22 cellular contexts compared by ENCODE assay signal in the genomic region with DNA sequence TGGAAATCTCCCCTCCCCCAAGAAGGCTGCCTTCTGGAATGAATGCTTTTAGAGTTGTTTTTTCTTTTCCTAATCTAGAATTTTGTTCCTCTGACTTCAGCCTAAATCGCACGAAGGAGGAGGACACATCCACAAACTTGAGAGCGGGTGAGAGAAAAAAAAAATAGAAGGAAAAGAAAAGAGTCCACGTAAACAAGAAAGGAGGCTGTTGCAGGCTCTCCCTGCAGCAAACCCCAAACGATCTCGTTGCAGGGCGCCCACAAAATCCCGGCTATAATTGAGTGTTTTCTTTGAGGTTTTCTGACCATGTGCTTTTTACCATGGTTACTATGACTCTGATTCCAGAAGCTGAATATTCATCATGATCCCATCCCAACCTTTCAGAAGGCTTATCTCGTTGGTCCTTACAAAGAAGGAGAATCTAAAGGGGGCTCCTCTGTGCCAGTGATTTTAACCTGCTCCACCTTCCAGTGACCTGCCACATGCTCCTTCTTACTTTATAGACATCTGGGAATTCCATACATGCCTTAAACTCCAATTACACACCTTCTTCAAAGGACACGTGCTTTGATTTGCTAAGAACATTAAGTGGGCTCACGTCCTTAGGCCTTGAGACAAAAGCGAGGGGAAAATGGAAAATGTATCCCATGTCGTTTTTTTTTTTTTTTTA. TPM values are rescaled to one million over a fixed set of nuclear protein-coding genes. Genes with fewer than 3 reads are reported as not detected.
DNase-seq lines count a peak whose midpoint lies in the region; ATAC-seq and TF ChIP-seq lines count a peak whose summit lies in the region.
"Had no signal": no experiment of that assay in that cellular context is flagged by ENCODE, and none has a peak within 500 bp of the region (broad histone marks: within the 10 kb centered on the region; RNA-seq: fewer than 3 reads in every experiment).

No MANE protein-coding gene starts in this region.

- peaks cover 0 to 48% (median 10%) of the 10 kb centered on the region in 3 donors for H3K4me1 ChIP-seq in gastroesophageal sphincter
- peaks cover 2 to 23% (median 14%) of the 10 kb centered on the region in 4 donors for H3K4me1 ChIP-seq in tibial artery
- H3K4me1 ChIP-seq: HAP-1 had no signal

- TF ChIP-seq EP300 in gastroesophageal sphincter (IDR thresholded peaks at IDR 0.05): no peak

- no peak overlapping the region for H3K4me3 Mint-ChIP-seq in activated T-cell treated with anti-CD3 and anti-CD28 coated beads, Interleukin-2, amount 50 U/mL, for 4 hours
- H3K4me3 Mint-ChIP-seq: activated naive CD8-positive, alpha-beta T cell treated with anti-CD3 and anti-CD28 coated beads, Interleukin-2, amount 10 ng/mL, durations not matched to agents 7 days and 5 days; activated T-cell treated with anti-CD3 and anti-CD28 coated beads, Interleukin-2, amount 50 U/mL, for 24 hours; natural killer cell had no signal

- no peak for TF ChIP-seq POLR2A in gastroesophageal sphincter (IDR thresholded peaks at IDR 0.05)

- H3K27me3 ChIP-seq in gastroesophageal sphincter: peaks cover 84% of the 10 kb centered on the region
- peaks cover 0 to 47% of the 10 kb centered on the region in 2 donors for H3K27me3 ChIP-seq in tibial artery

- DNase-seq in EL (peak; percentile 62), SK-N-MC (ENCODE audit: low read depth, low spot score) (no peak), retina (peak; percentile 69), LoVo (ENCODE audit: low spot score) (no peak), tibial artery (no peak)
- no peak for DNase-seq in activated T-cell treated with anti-CD3 and anti-CD28 coated beads, Interleukin-2, amount 50 U/mL, for 4 hours
- DNase-seq: activated T-cell treated with anti-CD3 and anti-CD28 coated beads, Interleukin-2, amount 50 U/mL, for 24 hours; cerebellar nuclear complex; natural killer cell; NCI-H2171 treated with DMSO at 0.1 percent for 48 hours; SHP77; stimulated activated CD4-positive, alpha-beta T cell treated with anti-CD3 and anti-CD28 coated beads, Interleukin-4, amount 100 ng/mL, for 24 hours; T1000; trophoblast cell had no signal

- no peaks in the 10 kb centered on the region for H3K9me3 ChIP-seq in SK-N-MC (ENCODE audit: low read depth, low read length)
- H3K9me3 ChIP-seq in gastroesophageal sphincter: no peaks in the 10 kb centered on the region
- no peaks in the 10 kb centered on the region for H3K9me3 ChIP-seq in tibial artery
- H3K9me3 ChIP-seq: HAP-1 had no signal

- intact Hi-C loops in tibial artery (cut with DNase I; ENCODE audit: low total_unique reads): no loop called here

- no peaks in the 10 kb centered on the region for H3K36me3 Mint-ChIP-seq in activated T-cell treated with anti-CD3 and anti-CD28 coated beads, Interleukin-2, amount 50 U/mL, for 4 hours (ENCODE audit: insufficient read depth)

- H3K36me3 ChIP-seq in SK-N-MC (ENCODE audit: insufficient read depth, low read length) (peaks cover 65% of the 10 kb centered on the region), gastroesophageal sphincter (no peaks in the 10 kb centered on the region), tibial artery (no peaks in the 10 kb centered on the region)
- H3K36me3 ChIP-seq: BLaER1, HAP-1 had no signal

- no peaks in the 10 kb centered on the region for H3K9me3 Mint-ChIP-seq in activated T-cell treated with anti-CD3 and anti-CD28 coated beads, Interleukin-2, amount 50 U/mL, for 4 hours

- ATAC-seq in gastroesophageal sphincter: no peak
- ATAC-seq in HG02981 (IDR thresholded peaks at IDR 0.05; ENCODE audit: unreplicated experiment): no peak
- no peak for ATAC-seq in activated T-cell treated with anti-CD3 and anti-CD28 coated beads, Interleukin-2, amount 50 U/mL, for 4 hours
- ATAC-seq: sciatic nerve had no signal

- H3K4me3 ChIP-seq in SK-N-MC: peak overlapping the region; percentile 93
- H3K4me3 ChIP-seq in gastroesophageal sphincter: peak overlapping the region in 1 of 2 donors; percentile 36
- no peak overlapping the region for H3K4me3 ChIP-seq in tibial artery
- H3K4me3 ChIP-seq: BLaER1, HAP-1 had no signal

- peaks cover 1% of the 10 kb centered on the region for H3K4me1 Mint-ChIP-seq in activated T-cell treated with anti-CD3 and anti-CD28 coated beads, Interleukin-2, amount 50 U/mL, for 4 hours (ENCODE audit: low read depth)

- H3K27ac ChIP-seq in SK-N-MC: peak overlapping the region; percentile 99
- H3K27ac ChIP-seq in gastroesophageal sphincter: peak overlapping the region in 3 of 4 donors; percentile 42 to 77 (median 43)
- H3K27ac ChIP-seq in tibial artery: peak overlapping the region in 1 of 2 donors; percentile 46
- H3K27ac ChIP-seq: BLaER1 had no signal

- TF ChIP-seq CTCF in gastroesophageal sphincter (IDR thresholded peaks at IDR 0.05) (no peak), tibial artery (IDR thresholded peaks at IDR 0.05) (no peak)

- WGBS in gastroesophageal sphincter (ENCODE audit: low coverage in 1 of 2), 2 donors: 53 to 80% methylated on average over 11 to 13 of the region's 13 CpGs

- peaks cover 82% of the 10 kb centered on the region for H3K27me3 Mint-ChIP-seq in activated T-cell treated with anti-CD3 and anti-CD28 coated beads, Interleukin-2, amount 50 U/mL, for 4 hours (ENCODE audit: low read depth)

- peak overlapping the region; percentile 99 for H3K9ac ChIP-seq in SK-N-MC (ENCODE audit: insufficient read length)
- H3K9ac ChIP-seq: BLaER1 had no signal

RNA-seq across cellular contexts. Expression of gene TWIST1, which starts 5.8 kb away (rescaled TPM):
- 10 to 100 TPM in 3 of 4 donors, 1 to 10 TPM in 1; 5.6 to 35.9 (median 21.5) TPM for total RNA-seq in gastroesophageal sphincter
- total RNA-seq in activated T-cell treated with anti-CD3 and anti-CD28 coated beads, Interleukin-2, amount 50 U/mL, for 4 hours: 1 to 10 TPM in 1 of 3 donors, under 1 TPM in 2; 0.15 to 2.4 (median 0.95) TPM
- total RNA-seq: activated naive CD8-positive, alpha-beta T cell treated with anti-CD3 and anti-CD28 coated beads, Interleukin-2, amount 10 ng/mL, durations not matched to agents 7 days and 5 days; endothelial cell of umbilical vein; natural killer cell had no signal

RNA-seq across cellular contexts. Expression of gene FERD3L, which starts 33.6 kb away (rescaled TPM):
- total RNA-seq in gastroesophageal sphincter: not detected
- total RNA-seq in activated T-cell treated with anti-CD3 and anti-CD28 coated beads, Interleukin-2, amount 50 U/mL, for 4 hours: not detected
- total RNA-seq: activated naive CD8-positive, alpha-beta T cell treated with anti-CD3 and anti-CD28 coated beads, Interleukin-2, amount 10 ng/mL, durations not matched to agents 7 days and 5 days; endothelial cell of umbilical vein; liver; natural killer cell; sciatic nerve had no signal

Comparison
In these comparisons a context has a peak if more than half of its experiments do, and no peak if none do; other contexts are left out.
1. DNase-seq: peak in EL (single experiment) and retina (single experiment); none in SK-N-MC (single experiment), activated T-cell treated with anti-CD3 and anti-CD28 coated beads, Interleukin-2, amount 50 U/mL, for 4 hours (single experiment), LoVo (single experiment) and tibial artery (0 of 2).